ENCODE assay signal across 8 cellular contexts in genomic region chr20:47361268-47361665, GRCh38. TPM values are rescaled to one million over a fixed set of nuclear protein-coding genes. Genes with fewer than 3 reads are reported as not detected.
DNase-seq lines count a peak whose midpoint lies in the region; ATAC-seq and TF ChIP-seq lines count a peak whose summit lies in the region.

No MANE protein-coding gene starts in this region.

- no peak overlapping the region for H3K23ac ChIP-seq in trophoblast cell (ENCODE audit: low read length)

- H2AFZ ChIP-seq in fibroblast of lung (ENCODE audit: low read length) (no peak overlapping the region), trophoblast cell (ENCODE audit: insufficient read depth, low read length, poor library complexity) (no peak overlapping the region)

- H3K36me3 Mint-ChIP-seq in CD14-positive monocyte = peaks cover 5% of the 10 kb centered on the region in 2 donors
- no peaks in the 10 kb centered on the region for H3K36me3 Mint-ChIP-seq in activated CD8-positive, alpha-beta memory T cell treated with anti-CD3 and anti-CD28 coated beads, Interleukin-2, amount 10 ng/mL, durations not matched to agents 7 days and 5 days

- peak overlapping the region; percentile 96 for H4K91ac ChIP-seq in trophoblast cell (ENCODE audit: low read depth, low read length)

- peak overlapping the region; percentile 44 for H4K8ac ChIP-seq in trophoblast cell (ENCODE audit: low read depth, low read length)

- H2BK5ac ChIP-seq in trophoblast cell (ENCODE audit: low read depth, low read length, poor library complexity) = peak overlapping the region; percentile 75

- H3K79me2 ChIP-seq in fibroblast of lung (ENCODE audit: control insufficient read depth, insufficient read depth, low read length) = peaks cover 2% of the 10 kb centered on the region
- peaks cover 29% of the 10 kb centered on the region for H3K79me2 ChIP-seq in trophoblast cell (ENCODE audit: control insufficient read depth, insufficient read depth, low read length, poor library complexity)

- DNase-seq in CD14-positive monocyte (ENCODE audit: low spot score) (no peak), RWPE2 (ENCODE audit: low spot score) (no peak), fibroblast of lung (ENCODE audit: low read depth in 2 of 2) (peak in 1 of 2 donors; percentile 4), trophoblast cell (no peak), KG1 (lab: John Stamatoyannopoulos, UW) (no peak)
- no peak for DNase-seq in activated CD8-positive, alpha-beta memory T cell treated with anti-CD3 and anti-CD28 coated beads, Interleukin-2, amount 10 ng/mL, durations not matched to agents 7 days and 5 days

- H3K27ac Mint-ChIP-seq in CD14-positive monocyte = peak overlapping the region; percentile 94 to 98 (median 97)
- no peak overlapping the region for H3K27ac Mint-ChIP-seq in activated CD8-positive, alpha-beta memory T cell treated with anti-CD3 and anti-CD28 coated beads, Interleukin-2, amount 10 ng/mL, durations not matched to agents 7 days and 5 days

- H2BK12ac ChIP-seq in trophoblast cell (ENCODE audit: low read length) = peak overlapping the region; percentile 92

- peaks cover 56% of the 10 kb centered on the region for H3K79me1 ChIP-seq in trophoblast cell (ENCODE audit: low read length)

- WGBS in trophoblast cell (ENCODE audit: extremely low coverage, insufficient coverage, insufficient read length) = no CpG with 5 or more reads among the region's 6 CpGs

- H3K9me3 ChIP-seq in RWPE2 (ENCODE audit: severe bottlenecking) (no peaks in the 10 kb centered on the region), fibroblast of lung (ENCODE audit: control insufficient read depth, insufficient read depth, low read depth, low read length) (no peaks in the 10 kb centered on the region), trophoblast cell (ENCODE audit: insufficient read depth, low read depth, low read length) (no peaks in the 10 kb centered on the region)

- TF ChIP-seq CTCF in CD14-positive monocyte (IDR thresholded peaks at IDR 0.05) (no peak), RWPE2 (IDR thresholded peaks at IDR 0.05; ENCODE audit: poor library complexity, severe bottlenecking) (no peak), fibroblast of lung (conservative IDR thresholded peaks at IDR 0.05 in 1 of 2, IDR thresholded peaks at IDR 0.05 in 1 of 2; ENCODE audit: low read depth in 1 of 2, low read length in 2 of 2) (no peak)

- H3K27me3 Mint-ChIP-seq in CD14-positive monocyte (ENCODE audit: low read depth in 3 of 3) = peaks cover 0 to 1% (median 0%) of the 10 kb centered on the region in 3 donors
- H3K27me3 Mint-ChIP-seq in activated CD8-positive, alpha-beta memory T cell treated with anti-CD3 and anti-CD28 coated beads, Interleukin-2, amount 10 ng/mL, durations not matched to agents 7 days and 5 days = no peaks in the 10 kb centered on the region

- H3K27me3 ChIP-seq in RWPE2 (ENCODE audit: insufficient read depth, poor library complexity, severe bottlenecking) = no peaks in the 10 kb centered on the region
- H3K27me3 ChIP-seq in fibroblast of lung (ENCODE audit: control insufficient read depth, insufficient read depth, low read length) = no peaks in the 10 kb centered on the region
- no peaks in the 10 kb centered on the region for H3K27me3 ChIP-seq in trophoblast cell (ENCODE audit: insufficient read depth, low read length)

- peaks cover 64% of the 10 kb centered on the region for H3K4me1 Mint-ChIP-seq in CD14-positive monocyte
- H3K4me1 Mint-ChIP-seq in activated CD8-positive, alpha-beta memory T cell treated with anti-CD3 and anti-CD28 coated beads, Interleukin-2, amount 10 ng/mL, durations not matched to agents 7 days and 5 days = peaks cover 30% of the 10 kb centered on the region

- peak overlapping the region; percentile 54 for H3K14ac ChIP-seq in trophoblast cell (ENCODE audit: low read length)

- H3K36me3 ChIP-seq in RWPE2 (ENCODE audit: low read depth) = no peaks in the 10 kb centered on the region
- H3K36me3 ChIP-seq in fibroblast of lung (ENCODE audit: control insufficient read depth, insufficient read depth, low read length) = no peaks in the 10 kb centered on the region
- H3K36me3 ChIP-seq in trophoblast cell (ENCODE audit: control insufficient read depth in 1 of 2, insufficient read depth in 2 of 2, low read length in 2 of 2) = no peaks in the 10 kb centered on the region

- H3K4me3 Mint-ChIP-seq in CD14-positive monocyte = peak overlapping the region; percentile 80 to 86
- no peak overlapping the region for H3K4me3 Mint-ChIP-seq in activated CD8-positive, alpha-beta memory T cell treated with anti-CD3 and anti-CD28 coated beads, Interleukin-2, amount 10 ng/mL, durations not matched to agents 7 days and 5 days

- peak overlapping the region; percentile 9 for H3K4ac ChIP-seq in trophoblast cell (ENCODE audit: low read depth, low read length)

- peak overlapping the region; percentile 52 for H3K18ac ChIP-seq in trophoblast cell (ENCODE audit: low read length)

- CTCF ChIA-PET in activated CD8-positive, alpha-beta memory T cell treated with anti-CD3 and anti-CD28 coated beads, Interleukin-2, amount 10 ng/mL, durations not matched to agents 7 days and 5 days (lab: Charles Lee) = interaction anchor here (1.4 to 15.4 kb wide), 3 partner anchors 11 to 88 kb away, joined by 4 to 165 read pairs (median 6); no protein-coding TSS in a partner anchor

- H4K20me1 ChIP-seq in fibroblast of lung (ENCODE audit: control insufficient read depth, extremely low read depth, insufficient read depth, low read length) = no peaks in the 10 kb centered on the region

- H2AK5ac ChIP-seq in trophoblast cell (ENCODE audit: low read length) = peak overlapping the region; percentile 59

- no peak overlapping the region for H4K12ac ChIP-seq in trophoblast cell (ENCODE audit: low read depth, low read length)

- H3K4me2 ChIP-seq in fibroblast of lung (ENCODE audit: extremely low read depth, insufficient read depth, low read length) = no peak overlapping the region
- H3K4me2 ChIP-seq in trophoblast cell (ENCODE audit: low read length) = no peak overlapping the region

- H3K27ac ChIP-seq in RWPE2 (ENCODE audit: poor library complexity, severe bottlenecking) = peak overlapping the region; percentile 99
- H3K27ac ChIP-seq in fibroblast of lung (ENCODE audit: insufficient read depth, low read length) = peak overlapping the region; percentile 95
- H3K27ac ChIP-seq in trophoblast cell (ENCODE audit: low read depth, low read length) = peak overlapping the region; percentile 100

- H3K4me1 ChIP-seq in RWPE2 (ENCODE audit: insufficient read depth, poor library complexity, severe bottlenecking) (peaks cover 50% of the 10 kb centered on the region), fibroblast of lung (ENCODE audit: control insufficient read depth, extremely low read depth, insufficient read depth, low read length) (peaks cover 39% of the 10 kb centered on the region), trophoblast cell (ENCODE audit: control insufficient read depth in 1 of 2, insufficient read depth in 2 of 2, low read length in 2 of 2) (peaks cover 37 to 49% of the 10 kb centered on the region in 2 experiments)

- intact Hi-C loops in CD14-positive monocyte (cut with micrococcal nuclease) = loop anchor here in 1 of 2 donors (5.0 kb wide), 1 partner anchor 44 kb away; no protein-coding TSS in a partner anchor

- peak overlapping the region; percentile 100 for H2BK120ac ChIP-seq in trophoblast cell (ENCODE audit: insufficient read depth, low read length, poor library complexity)

- H3K4me3 ChIP-seq in RWPE2 (ENCODE audit: severe bottlenecking) (no peak overlapping the region), fibroblast of lung (replicated peaks in 1 of 4; ENCODE audit: control extremely low read depth in 1 of 4, insufficient read depth in 1 of 4, low read depth in 3 of 4, low read length in 4 of 4) (no peak overlapping the region), trophoblast cell (ENCODE audit: low read depth, low read length) (no peak overlapping the region)

- H3K9me3 Mint-ChIP-seq in CD14-positive monocyte = no peaks in the 10 kb centered on the region
- no peaks in the 10 kb centered on the region for H3K9me3 Mint-ChIP-seq in activated CD8-positive, alpha-beta memory T cell treated with anti-CD3 and anti-CD28 coated beads, Interleukin-2, amount 10 ng/mL, durations not matched to agents 7 days and 5 days (ENCODE audit: low read depth)

- H3K9ac ChIP-seq in fibroblast of lung (ENCODE audit: insufficient read depth, low read length) = no peak overlapping the region
- no peak overlapping the region for H3K9ac ChIP-seq in trophoblast cell (ENCODE audit: low read length)

- ATAC-seq in RWPE2 (ENCODE audit: low read depth) = no peak
- no peak for ATAC-seq in GM18909 (IDR thresholded peaks at IDR 0.05; ENCODE audit: poor library complexity, unreplicated experiment)
- ATAC-seq in HG02678 (IDR thresholded peaks at IDR 0.05; ENCODE audit: unreplicated experiment) = no peak
- ATAC-seq in activated CD8-positive, alpha-beta memory T cell treated with anti-CD3 and anti-CD28 coated beads, Interleukin-2, amount 10 ng/mL, durations not matched to agents 7 days and 5 days = no peak

RNA-seq across cellular contexts. Expression of gene ZMYND8, which starts 4.8 kb away (rescaled TPM):
- polyA plus RNA-seq in CD14-positive monocyte (1 to 10 TPM; 1.4 to 5.8 TPM), fibroblast of lung (12.6 and 17.6 TPM in 2 replicates)
- total RNA-seq in fibroblast of lung = 7.4 and 13.0 TPM in 2 replicates
- 12.3 and 14.2 TPM in 2 replicates for polyA plus RNA-seq in fibroblast of lung (2012)
- 8.4 and 14.3 TPM in 2 replicates for polyA minus RNA-seq in fibroblast of lung (ENCODE audit: low replicate concordance)
- polyA plus RNA-seq in trophoblast cell (2013) = 44.5 and 45.1 TPM in 2 replicates
- total RNA-seq in activated CD8-positive, alpha-beta memory T cell treated with anti-CD3 and anti-CD28 coated beads, Interleukin-2, amount 10 ng/mL, durations not matched to agents 7 days and 5 days = 10 to 100 TPM; 39.4 to 45.2 TPM
